26 cellular contexts compared by ENCODE assay signal in genomic region chr18:10049721-10050120, GRCh38.
A peak's percentile ranks its signal among the peaks of the same experiment; 100 is the strongest.
DNase-seq lines count a peak whose midpoint lies in the region; FAIRE-seq and TF ChIP-seq lines count a peak whose summit lies in the region.
"Had no signal": no experiment of that assay in that cellular context is flagged by ENCODE, and none has a peak within 500 bp of the region (broad histone marks: within the 10 kb centered on the region; RNA-seq: fewer than 3 reads in every experiment).

No MANE protein-coding gene starts in this region.

- DNase-seq in EH (ENCODE audit: low read depth) = peak; percentile 69
- DNase-seq in colonic mucosa = peak; percentile 36
- no peak for DNase-seq in glutamatergic neuron
- no peak for DNase-seq in pons (ENCODE audit: low spot score)
- DNase-seq in kidney = no peak
- no peak for DNase-seq in stimulated activated CD4-positive, alpha-beta T cell treated with anti-CD3 and anti-CD28 coated beads, Interleukin-1b, Interleukin-23, amount 100 ng/mL, for 48 hours
- DNase-seq: ACHN; activated CD4-positive, alpha-beta memory T cell treated with anti-CD3 and anti-CD28 coated beads for 36 hours; activated CD4-positive, CD25-positive, alpha-beta regulatory T cell treated with anti-CD3 and anti-CD28 coated beads, Interleukin-2, amount 50 U/mL, for 72 hours; activated CD8-positive, alpha-beta memory T cell treated with anti-CD3 and anti-CD28 coated beads, Interleukin-2, amount 50 U/mL, for 4 hours; activated naive CD4-positive, alpha-beta T cell treated with anti-CD3 and anti-CD28 coated beads for 36 hours; DMS53; islet precursor cell; MV-4-11; naive thymus-derived CD8-positive, alpha-beta T cell; NCI-H446 treated with DMSO at 0.1 percent for 48 hours; SIG-M5; stimulated activated CD4-positive, alpha-beta T cell treated with anti-CD3 and anti-CD28 coated beads, Interleukin-15, amount 100 ng/mL, for 24 hours; upper lobe of right lung had no signal

- H3K27ac ChIP-seq in colonic mucosa (peak overlapping the region; percentile 29), subcutaneous abdominal adipose tissue (ENCODE audit: low read depth, low read length) (peak overlapping the region; percentile 17), kidney (ENCODE audit: low read depth in 2 of 2, low read length in 2 of 2) (no peak overlapping the region)
- H3K27ac ChIP-seq: BLaER1 treated with 17β-estradiol and CSF1 and Interleukin-3, amounts not matched to agents 10 nM and 100 nM; body of pancreas; suprapubic skin; upper lobe of right lung had no signal

- no peak for FAIRE-seq in kidney (lab: Jason Lieb, UNC)

- H3K9me3 ChIP-seq in colonic mucosa = no peaks in the 10 kb centered on the region
- no peaks in the 10 kb centered on the region for H3K9me3 ChIP-seq in subcutaneous abdominal adipose tissue (ENCODE audit: control insufficient read depth in 5 of 5, low read length in 5 of 5)
- H3K9me3 ChIP-seq in kidney (ENCODE audit: control insufficient read depth in 1 of 2, low read length in 2 of 2) = no peaks in the 10 kb centered on the region
- H3K9me3 ChIP-seq: BLaER1 treated with 17β-estradiol and CSF1 and Interleukin-3, amounts not matched to agents 10 nM and 100 nM; body of pancreas; suprapubic skin; upper lobe of right lung had no signal

- H3K27me3 Mint-ChIP-seq in glutamatergic neuron (ENCODE audit: unreplicated experiment) = no peaks in the 10 kb centered on the region

- H3K9me3 Mint-ChIP-seq in glutamatergic neuron (ENCODE audit: unreplicated experiment) = peaks cover 10% of the 10 kb centered on the region
- H3K9me3 Mint-ChIP-seq: activated CD4-positive, alpha-beta memory T cell treated with anti-CD3 and anti-CD28 coated beads for 36 hours; activated naive CD4-positive, alpha-beta T cell treated with anti-CD3 and anti-CD28 coated beads for 36 hours; activated T-helper 1 cell treated with anti-CD3 and anti-CD28 coated beads, Interleukin-12 subunit alpha, Interleukin-12 subunit beta, Interleukin-2, Interleukin-4 antibody, amounts not matched to agents 30 ng/mL and 10 ng/mL and 1 ng/mL, durations not matched to agents 14 hours and 24 hours and 36 hours; mesothelial cell of epicardium; naive thymus-derived CD8-positive, alpha-beta T cell; stimulated activated effector memory CD8-positive, alpha-beta T cell treated with anti-CD3 and anti-CD28 coated beads, Interleukin-12 subunit alpha, Interleukin-12 subunit beta, amount 100 ng/mL, for 72 hours had no signal

- no peak overlapping the region for H3K4me3 ChIP-seq in colonic mucosa
- no peak overlapping the region for H3K4me3 ChIP-seq in subcutaneous abdominal adipose tissue (ENCODE audit: low read depth in 1 of 5, low read length in 5 of 5)
- no peak overlapping the region for H3K4me3 ChIP-seq in kidney (ENCODE audit: low read length in 2 of 2)
- H3K4me3 ChIP-seq: BLaER1 treated with 17β-estradiol and CSF1 and Interleukin-3, amounts not matched to agents 10 nM and 100 nM; body of pancreas; suprapubic skin; upper lobe of right lung had no signal

- H3K9ac ChIP-seq in colonic mucosa (ENCODE audit: low read depth in 2 of 2, low read length in 2 of 2) (no peak overlapping the region), subcutaneous abdominal adipose tissue (ENCODE audit: low read length in 5 of 5) (no peak overlapping the region), kidney (ENCODE audit: low read length in 2 of 2) (no peak overlapping the region)
- H3K9ac ChIP-seq: BLaER1 treated with 17β-estradiol and CSF1 and Interleukin-3, amounts not matched to agents 10 nM and 100 nM had no signal

- H3K4me1 ChIP-seq in colonic mucosa = no peaks in the 10 kb centered on the region
- H3K4me1 ChIP-seq in subcutaneous abdominal adipose tissue (ENCODE audit: control insufficient read depth in 5 of 5, insufficient read depth in 5 of 5, low read length in 5 of 5) = peaks cover 0 to 39% (median 20%) of the 10 kb centered on the region in 5 donors
- no peaks in the 10 kb centered on the region for H3K4me1 ChIP-seq in kidney (ENCODE audit: control insufficient read depth in 1 of 2, insufficient read depth in 1 of 2, low read depth in 1 of 2, low read length in 2 of 2)
- H3K4me1 ChIP-seq: upper lobe of right lung had no signal

- H3K36me3 Mint-ChIP-seq in glutamatergic neuron (ENCODE audit: unreplicated experiment) = no peaks in the 10 kb centered on the region
- H3K36me3 Mint-ChIP-seq: activated CD4-positive, alpha-beta memory T cell treated with anti-CD3 and anti-CD28 coated beads for 36 hours; mesothelial cell of epicardium; naive thymus-derived CD8-positive, alpha-beta T cell; stimulated activated effector memory CD8-positive, alpha-beta T cell treated with anti-CD3 and anti-CD28 coated beads, Interleukin-12 subunit alpha, Interleukin-12 subunit beta, amount 100 ng/mL, for 72 hours had no signal

- H3K27me3 ChIP-seq in colonic mucosa = no peaks in the 10 kb centered on the region
- no peaks in the 10 kb centered on the region for H3K27me3 ChIP-seq in subcutaneous abdominal adipose tissue (ENCODE audit: control insufficient read depth in 5 of 5, insufficient read depth in 4 of 5, low read length in 5 of 5)
- H3K27me3 ChIP-seq: BLaER1 treated with 17β-estradiol and CSF1 and Interleukin-3, amounts not matched to agents 10 nM and 100 nM; body of pancreas; suprapubic skin; upper lobe of right lung had no signal

- H3K4me3 Mint-ChIP-seq in glutamatergic neuron (ENCODE audit: unreplicated experiment) = peak overlapping the region; percentile 20
- H3K4me3 Mint-ChIP-seq: activated CD4-positive, alpha-beta memory T cell treated with anti-CD3 and anti-CD28 coated beads for 36 hours; activated naive CD4-positive, alpha-beta T cell treated with anti-CD3 and anti-CD28 coated beads for 36 hours; activated T-helper 1 cell treated with anti-CD3 and anti-CD28 coated beads, Interleukin-12 subunit alpha, Interleukin-12 subunit beta, Interleukin-2, Interleukin-4 antibody, amounts not matched to agents 30 ng/mL and 10 ng/mL and 1 ng/mL, durations not matched to agents 14 hours and 24 hours and 36 hours; mesothelial cell of epicardium; naive thymus-derived CD8-positive, alpha-beta T cell; stimulated activated effector memory CD8-positive, alpha-beta T cell treated with anti-CD3 and anti-CD28 coated beads, Interleukin-12 subunit alpha, Interleukin-12 subunit beta, amount 100 ng/mL, for 72 hours had no signal

- H3K27ac Mint-ChIP-seq in glutamatergic neuron (ENCODE audit: unreplicated experiment) = peak overlapping the region; percentile 43
- H3K27ac Mint-ChIP-seq: activated CD4-positive, alpha-beta memory T cell treated with anti-CD3 and anti-CD28 coated beads for 36 hours; activated naive CD4-positive, alpha-beta T cell treated with anti-CD3 and anti-CD28 coated beads for 36 hours; activated T-helper 1 cell treated with anti-CD3 and anti-CD28 coated beads, Interleukin-12 subunit alpha, Interleukin-12 subunit beta, Interleukin-2, Interleukin-4 antibody, amounts not matched to agents 30 ng/mL and 10 ng/mL and 1 ng/mL, durations not matched to agents 14 hours and 24 hours and 36 hours; mesothelial cell of epicardium; naive thymus-derived CD8-positive, alpha-beta T cell; stimulated activated effector memory CD8-positive, alpha-beta T cell treated with anti-CD3 and anti-CD28 coated beads, Interleukin-12 subunit alpha, Interleukin-12 subunit beta, amount 100 ng/mL, for 72 hours had no signal

- H3K4me1 Mint-ChIP-seq in glutamatergic neuron (ENCODE audit: low read depth, unreplicated experiment) = peaks cover 27% of the 10 kb centered on the region
- H3K4me1 Mint-ChIP-seq: naive thymus-derived CD8-positive, alpha-beta T cell; stimulated activated effector memory CD8-positive, alpha-beta T cell treated with anti-CD3 and anti-CD28 coated beads, Interleukin-12 subunit alpha, Interleukin-12 subunit beta, amount 100 ng/mL, for 72 hours had no signal

- TF ChIP-seq CTCF in colonic mucosa (IDR thresholded peaks at IDR 0.05) (no peak), glutamatergic neuron (IDR thresholded peaks at IDR 0.05; ENCODE audit: partially characterized antibody, unreplicated experiment) (no peak), kidney (IDR thresholded peaks at IDR 0.05; ENCODE audit: borderline replicate concordance, extremely low read depth, insufficient read depth) (no peak)

- intact Hi-C loops in colonic mucosa (cut with DNase I) (no loop called here), kidney (cut with DNase I) (no loop called here)

- H3K36me3 ChIP-seq in colonic mucosa (no peaks in the 10 kb centered on the region), subcutaneous abdominal adipose tissue (ENCODE audit: control insufficient read depth in 5 of 5, insufficient read depth in 5 of 5, low read length in 5 of 5) (no peaks in the 10 kb centered on the region), kidney (ENCODE audit: control insufficient read depth in 1 of 2, insufficient read depth in 2 of 2, low read length in 2 of 2) (no peaks in the 10 kb centered on the region)
- H3K36me3 ChIP-seq: BLaER1 treated with 17β-estradiol and CSF1 and Interleukin-3, amounts not matched to agents 10 nM and 100 nM; suprapubic skin; upper lobe of right lung had no signal

Comparison
In these comparisons a context has a peak if more than half of its experiments do, and no peak if none do; other contexts are left out.
1. DNase-seq: peak in EH (single experiment) and colonic mucosa (single experiment); none in glutamatergic neuron (single experiment), pons (single experiment), kidney (single experiment) and stimulated activated CD4-positive, alpha-beta T cell treated with anti-CD3 and anti-CD28 coated beads, Interleukin-1b, Interleukin-23, amount 100 ng/mL, for 48 hours (single experiment).
2. H3K27ac ChIP-seq: peak in colonic mucosa (single experiment) and subcutaneous abdominal adipose tissue (single experiment); none in kidney (0 of 2).